Comparison of ENCODE assay signal across 26 cellular contexts in genomic region chr15:100016632-100017031, GRCh38.
"Had no signal": no experiment of that assay in that cellular context is flagged by ENCODE, and none has a peak within 500 bp of the region (broad histone marks: within the 10 kb centered on the region; RNA-seq: fewer than 3 reads in every experiment).

No MANE protein-coding gene starts in this region.

- H3K27ac Mint-ChIP-seq: activated B cell treated with CpG ODN at 0.5 μM for 24 hours; activated CD4-positive, alpha-beta T cell treated with anti-CD3 and anti-CD28 coated beads, Interleukin-2, amount 10 ng/mL, durations not matched to agents 24 days and 14 days; activated naive CD4-positive, alpha-beta T cell treated with anti-CD3 and anti-CD28 coated beads, Interleukin-2, amount 10 ng/mL, durations not matched to agents 7 days and 5 days; activated naive CD8-positive, alpha-beta T cell treated with anti-CD3 and anti-CD28 coated beads for 36 hours; activated T-helper 17 cell treated with anti-CD3 and anti-CD28 coated beads, Interleukin-2, amount 50 U/mL, for 72 hours; T-helper 17 cell had no signal

- H3K4me1 ChIP-seq: Peyer's patch had no signal

- H3K9me3 Mint-ChIP-seq: activated B cell treated with CpG ODN at 0.5 μM for 24 hours; activated CD4-positive, alpha-beta T cell treated with anti-CD3 and anti-CD28 coated beads, Interleukin-2, amount 10 ng/mL, durations not matched to agents 24 days and 14 days had no signal

- H3K4me3 ChIP-seq: Peyer's patch had no signal

- H3K4me1 Mint-ChIP-seq: activated B cell treated with CpG ODN at 0.5 μM for 24 hours; activated CD4-positive, alpha-beta T cell treated with anti-CD3 and anti-CD28 coated beads, Interleukin-2, amount 10 ng/mL, durations not matched to agents 24 days and 14 days; activated naive CD4-positive, alpha-beta T cell treated with anti-CD3 and anti-CD28 coated beads, Interleukin-2, amount 10 ng/mL, durations not matched to agents 7 days and 5 days; activated naive CD8-positive, alpha-beta T cell treated with anti-CD3 and anti-CD28 coated beads for 36 hours; activated T-helper 17 cell treated with anti-CD3 and anti-CD28 coated beads, Interleukin-2, amount 50 U/mL, for 72 hours; T-helper 17 cell had no signal

- H3K4me3 Mint-ChIP-seq: activated B cell treated with CpG ODN at 0.5 μM for 24 hours; activated CD4-positive, alpha-beta T cell treated with anti-CD3 and anti-CD28 coated beads, Interleukin-2, amount 10 ng/mL, durations not matched to agents 24 days and 14 days; activated naive CD4-positive, alpha-beta T cell treated with anti-CD3 and anti-CD28 coated beads, Interleukin-2, amount 10 ng/mL, durations not matched to agents 7 days and 5 days; activated naive CD8-positive, alpha-beta T cell treated with anti-CD3 and anti-CD28 coated beads for 36 hours; activated T-helper 17 cell treated with anti-CD3 and anti-CD28 coated beads, Interleukin-2, amount 50 U/mL, for 72 hours; T-helper 17 cell had no signal

- H3K9me3 ChIP-seq: Peyer's patch had no signal

- H3K27me3 Mint-ChIP-seq: activated naive CD4-positive, alpha-beta T cell treated with anti-CD3 and anti-CD28 coated beads, Interleukin-2, amount 10 ng/mL, durations not matched to agents 7 days and 5 days; activated naive CD8-positive, alpha-beta T cell treated with anti-CD3 and anti-CD28 coated beads for 36 hours; activated T-helper 17 cell treated with anti-CD3 and anti-CD28 coated beads, Interleukin-2, amount 50 U/mL, for 72 hours; T-helper 17 cell had no signal

- DNase-seq: activated B cell treated with CpG ODN at 0.5 μM for 24 hours; activated CD4-positive, alpha-beta T cell treated with anti-CD3 and anti-CD28 coated beads for 1 hour; activated CD4-positive, alpha-beta T cell treated with anti-CD3 and anti-CD28 coated beads, Interleukin-2, amount 10 ng/mL, durations not matched to agents 24 days and 14 days; activated CD4-positive, alpha-beta T cell treated with anti-CD3 and anti-CD28 coated beads, Interleukin-2, amount 50 U/mL, for 48 hours; activated gamma-delta T cell treated with Interleukin-2 at 50 U/mL for 16 hours; activated naive CD4-positive, alpha-beta T cell treated with anti-CD3 and anti-CD28 coated beads, Interleukin-2, amount 10 ng/mL, durations not matched to agents 7 days and 5 days; activated naive CD8-positive, alpha-beta T cell treated with anti-CD3 and anti-CD28 coated beads for 36 hours; activated T-cell treated with anti-CD3 and anti-CD28 coated beads for 4 hours; activated T-cell treated with anti-CD3 and anti-CD28 coated beads, Interleukin-2, amount 50 U/mL, for 48 hours; brain microvascular endothelial cell; cerebellar nuclear complex; IMR-90; KG1; NCI-H1092; NCI-H1417; NCI-H1694; NCI-H2029; NCI-H526; NCI-H82; NK-92 treated with Interleukin-12 subunit alpha and Interleukin-12 subunit beta, amount 100 ng/mL, for 24 hours; OCI-M1; Peyer's patch; SHP77 treated with DMSO at 0.1 percent for 48 hours; T-helper 17 cell; T-helper 9 cell had no signal

- H3K27ac ChIP-seq: brain microvascular endothelial cell, Peyer's patch had no signal

- ATAC-seq: activated T-helper 17 cell treated with anti-CD3 and anti-CD28 coated beads, Interleukin-2, amount 50 U/mL, for 72 hours; T-helper 17 cell had no signal

- H3K36me3 ChIP-seq: brain microvascular endothelial cell, Peyer's patch had no signal

- H3K27me3 ChIP-seq: brain microvascular endothelial cell, Peyer's patch had no signal

- H3K36me3 Mint-ChIP-seq: activated naive CD4-positive, alpha-beta T cell treated with anti-CD3 and anti-CD28 coated beads, Interleukin-2, amount 10 ng/mL, durations not matched to agents 7 days and 5 days had no signal
